In genomic region chr5:141389153-141390042, GRCh38 we compare ENCODE assay signal across 17 cellular contexts. TPM values are rescaled to one million over a fixed set of nuclear protein-coding genes. Genes with fewer than 3 reads are reported as not detected.
"Had no signal": no experiment of that assay in that cellular context is flagged by ENCODE, and none has a peak within 500 bp of the region (broad histone marks: within the 10 kb centered on the region; RNA-seq: fewer than 3 reads in every experiment).

No MANE protein-coding gene starts in this region.

- H3K36me3 ChIP-seq: neutrophil, uterus had no signal

- H3K27ac ChIP-seq: heart left ventricle, neutrophil, uterus had no signal

- H3K4me1 ChIP-seq: uterus had no signal

- H3K4me1 Mint-ChIP-seq: activated CD4-positive, alpha-beta memory T cell treated with anti-CD3 and anti-CD28 coated beads, Interleukin-2, amount 10 ng/mL, durations not matched to agents 7 days and 5 days had no signal

- H3K4me3 Mint-ChIP-seq: activated CD4-positive, alpha-beta memory T cell treated with anti-CD3 and anti-CD28 coated beads, Interleukin-2, amount 10 ng/mL, durations not matched to agents 7 days and 5 days; activated naive CD8-positive, alpha-beta T cell had no signal

- ATAC-seq: heart left ventricle, left colon had no signal

- H3K27ac Mint-ChIP-seq: activated CD4-positive, alpha-beta memory T cell treated with anti-CD3 and anti-CD28 coated beads, Interleukin-2, amount 10 ng/mL, durations not matched to agents 7 days and 5 days had no signal

- DNase-seq: activated CD4-positive, alpha-beta memory T cell treated with anti-CD3 and anti-CD28 coated beads, Interleukin-2, amount 10 ng/mL, durations not matched to agents 7 days and 5 days; activated CD4-positive, alpha-beta T cell treated with anti-CD3 and anti-CD28 coated beads for 4 hours; activated effector memory CD4-positive, alpha-beta T cell treated with anti-CD3 and anti-CD28 coated beads, Interleukin-2, amount 50 U/mL, for 16 hours; activated T-cell treated with anti-CD3 and anti-CD28 coated beads, Interleukin-2, amount 50 U/mL, for 48 hours; anterior cingulate cortex; dermis blood vessel endothelial cell; heart left ventricle; left colon; midbrain; stimulated activated CD4-positive, alpha-beta T cell treated with anti-CD3 and anti-CD28 coated beads, Interleukin-15, amount 100 ng/mL, for 24 hours; stimulated activated CD4-positive, alpha-beta T cell treated with anti-CD3 and anti-CD28 coated beads, Interleukin-4, amount 100 ng/mL, for 1 hour; stimulated activated naive CD4-positive, alpha-beta T cell treated with Interleukin-2 at 50 U/mL for 16 hours; T-helper 2 cell; uterus had no signal

- H3K4me3 ChIP-seq: heart left ventricle, lung, uterus had no signal

- H3K27me3 ChIP-seq: uterus had no signal

RNA-seq across cellular contexts. Expression of gene PCDHGB4, which starts 1.9 kb away (rescaled TPM):
- total RNA-seq: activated CD4-positive, alpha-beta memory T cell treated with anti-CD3 and anti-CD28 coated beads, Interleukin-2, amount 10 ng/mL, durations not matched to agents 7 days and 5 days had no signal

RNA-seq across cellular contexts. Expression of gene PCDHGA8, which starts 3.0 kb away (rescaled TPM):
- total RNA-seq: activated CD4-positive, alpha-beta memory T cell treated with anti-CD3 and anti-CD28 coated beads, Interleukin-2, amount 10 ng/mL, durations not matched to agents 7 days and 5 days had no signal

RNA-seq across cellular contexts. Expression of gene PCDHGB5, which starts 8.3 kb away (rescaled TPM):
- total RNA-seq: activated CD4-positive, alpha-beta memory T cell treated with anti-CD3 and anti-CD28 coated beads, Interleukin-2, amount 10 ng/mL, durations not matched to agents 7 days and 5 days had no signal

RNA-seq across cellular contexts. Expression of gene PCDHGA9, which starts 13.2 kb away (rescaled TPM):
- total RNA-seq: activated CD4-positive, alpha-beta memory T cell treated with anti-CD3 and anti-CD28 coated beads, Interleukin-2, amount 10 ng/mL, durations not matched to agents 7 days and 5 days had no signal
